Comparison of ENCODE assay signal across 14 cellular contexts in genomic region chr16:78396046-78396445, GRCh38.
DNase-seq lines count a peak whose midpoint lies in the region; TF ChIP-seq lines count a peak whose summit lies in the region.
"Had no signal": no experiment of that assay in that cellular context is flagged by ENCODE, and none has a peak within 500 bp of the region (broad histone marks: within the 10 kb centered on the region; RNA-seq: fewer than 3 reads in every experiment).

No MANE protein-coding gene starts in this region.

- H3K27me3 ChIP-seq in H9 (ENCODE audit: insufficient read depth, low read length) (no peaks in the 10 kb centered on the region), adipocyte (replicated peaks; ENCODE audit: control insufficient read depth, insufficient read depth, low read length) (no peaks in the 10 kb centered on the region), liver (ENCODE audit: control insufficient read depth in 4 of 4, insufficient read depth in 4 of 4, low read length in 3 of 4) (no peaks in the 10 kb centered on the region)
- H3K27me3 ChIP-seq: adrenal gland had no signal

- no peak overlapping the region for H3K4me3 ChIP-seq in adipocyte (ENCODE audit: low read length)
- H3K4me3 ChIP-seq in liver (ENCODE audit: low read depth in 1 of 3, low read length in 3 of 3) = no peak overlapping the region
- H3K4me3 ChIP-seq: adrenal gland had no signal

- H3K79me1 ChIP-seq in H9 (ENCODE audit: insufficient read depth, low read depth, low read length, poor library complexity, severe bottlenecking) = no peaks in the 10 kb centered on the region

- H4K8ac ChIP-seq in H9 (replicated peaks; ENCODE audit: insufficient read length, low read depth, low read length) = no peak overlapping the region

- no peak overlapping the region for H3K4me3 Mint-ChIP-seq in H9

- H3K18ac ChIP-seq in H9 (ENCODE audit: insufficient read length, low read depth, low read length) = no peak overlapping the region

- H2AK5ac ChIP-seq in H9 (ENCODE audit: insufficient read length, low read length) = no peak overlapping the region

- no peak overlapping the region for H2BK12ac ChIP-seq in H9 (ENCODE audit: insufficient read length, low read depth, low read length)

- no peak overlapping the region for H3T11ph ChIP-seq in H9 (ENCODE audit: low read length)

- no peaks in the 10 kb centered on the region for H4K20me1 ChIP-seq in H9 (ENCODE audit: control insufficient read depth, insufficient read depth, insufficient read length)

- H4K91ac ChIP-seq in H9 (ENCODE audit: insufficient read length, low read depth, low read length) = no peak overlapping the region

- H3K14ac ChIP-seq in H9 (ENCODE audit: insufficient read depth, low read length) = no peak overlapping the region

- no peak overlapping the region for H3K56ac ChIP-seq in H9 (ENCODE audit: insufficient read length, low read depth, low read length)

- no peaks in the 10 kb centered on the region for H3K23me2 ChIP-seq in H9 (ENCODE audit: insufficient read length, low read depth, low read length, poor library complexity, severe bottlenecking)

- no peak for DNase-seq in H9
- peak; percentile 0 for DNase-seq in adipocyte (ENCODE audit: low read depth)
- DNase-seq in amniotic stem cell (lab: John Stamatoyannopoulos, UW) = no peak
- DNase-seq in HuH-7 (ENCODE audit: low spot score) = no peak
- DNase-seq in hypothalamus (lab: John Stamatoyannopoulos, UW) = no peak
- DNase-seq in NCI-H2029 treated with DMSO at 0.1 percent for 48 hours (lab: John Stamatoyannopoulos, UW) = no peak
- DNase-seq: adrenal gland; effector CD4-positive, alpha-beta T cell; GOT3; hippocampal formation; NCI-H1694 treated with DMSO at 0.1 percent for 48 hours had no signal

- no peak overlapping the region for H2BK15ac ChIP-seq in H9 (ENCODE audit: low read depth, low read length)

- peak; percentile 65 for TF ChIP-seq CTCF in C4-2B (conservative IDR thresholded peaks at IDR 0.05)
- TF ChIP-seq CTCF in H9 (conservative IDR thresholded peaks at IDR 0.05) = peak; percentile 63
- TF ChIP-seq CTCF in liver (IDR thresholded peaks at IDR 0.05; ENCODE audit: low read depth, low read length, missing input control) = peak; percentile 28

- H2BK120ac ChIP-seq in H9 (ENCODE audit: low read depth, low read length, poor library complexity, severe bottlenecking) = no peak overlapping the region

- H4K5ac ChIP-seq in H9 (ENCODE audit: insufficient read length, low read depth, low read length) = no peak overlapping the region

- peaks cover 16 to 25% of the 10 kb centered on the region in 2 experiments for H3K9me3 Mint-ChIP-seq in H9

- TF ChIP-seq RAD21 in liver (IDR thresholded peaks at IDR 0.05) = peak in 1 of 2 donors; percentile 50

- H2BK5ac ChIP-seq in H9 (ENCODE audit: insufficient read length, low read length) = no peak overlapping the region

- peaks cover 0 to 6% of the 10 kb centered on the region in 2 experiments; a peak in 1 of 4 replicates for H3K4me1 Mint-ChIP-seq in H9

- no CpG with 5 or more reads among the region's 2 CpGs for WGBS in H9 (ENCODE audit: extremely low coverage, insufficient read length, low lambda C conversion rate)
- 84% methylated on average over 2 of the region's 2 CpGs for WGBS in liver

- H3K36me3 Mint-ChIP-seq in H9 (ENCODE audit: insufficient read depth in 1 of 3, low read depth in 3 of 3) = peaks cover 11 to 18% (median 15%) of the 10 kb centered on the region in 3 experiments

- H2BK20ac ChIP-seq in H9 (ENCODE audit: low read depth, low read length, poor library complexity, severe bottlenecking) = no peak overlapping the region

- H3K36me3 ChIP-seq in adipocyte (ENCODE audit: control insufficient read depth, insufficient read depth, low read length, severe bottlenecking) (no peaks in the 10 kb centered on the region), liver (ENCODE audit: control insufficient read depth in 4 of 4, insufficient read depth in 3 of 4, low read depth in 1 of 4, low read length in 3 of 4) (no peaks in the 10 kb centered on the region)
- H3K36me3 ChIP-seq: adrenal gland had no signal

- H3K4ac ChIP-seq in H9 (ENCODE audit: low read depth, low read length) = no peak overlapping the region

- H3K4me2 ChIP-seq in H9 (ENCODE audit: insufficient read depth, insufficient read length, low read length) = no peak overlapping the region

- no peak overlapping the region for H3K23ac ChIP-seq in H9 (ENCODE audit: insufficient read length, low read depth, low read length)

- H3K27ac ChIP-seq in C4-2B = no peak overlapping the region
- no peak overlapping the region for H3K27ac ChIP-seq in H9 (ENCODE audit: insufficient read length, low read depth, low read length)
- H3K27ac ChIP-seq in liver (ENCODE audit: low read depth in 1 of 2, low read length in 2 of 2) = no peak overlapping the region
- H3K27ac ChIP-seq: adrenal gland, VCaP had no signal

- peaks cover 12% of the 10 kb centered on the region for H3K9me3 ChIP-seq in H9 (ENCODE audit: control insufficient read depth, low read depth, low read length)
- H3K9me3 ChIP-seq in adipocyte (ENCODE audit: control insufficient read depth, low read length) = peaks cover 5% of the 10 kb centered on the region
- peaks cover 0 to 2% (median 0%) of the 10 kb centered on the region in 4 donors for H3K9me3 ChIP-seq in liver (ENCODE audit: control insufficient read depth in 4 of 4, low read length in 3 of 4)
- H3K9me3 ChIP-seq: adrenal gland had no signal

- H3K79me2 ChIP-seq in H9 (ENCODE audit: insufficient read depth, low read length) = no peaks in the 10 kb centered on the region

- no peaks in the 10 kb centered on the region for H3K27me3 Mint-ChIP-seq in H9 (ENCODE audit: low read depth)

- H2AFZ ChIP-seq in H9 (ENCODE audit: low read length) = no peak overlapping the region

- H3K27ac Mint-ChIP-seq in H9 = no peak overlapping the region

- H3K9ac ChIP-seq in H9 (ENCODE audit: extremely low read depth, insufficient read length, low read length) (no peak overlapping the region), adipocyte (ENCODE audit: low read length) (no peak overlapping the region), liver (ENCODE audit: low read depth in 1 of 2, low read length in 2 of 2) (no peak overlapping the region)

- no peaks in the 10 kb centered on the region for H3K4me1 ChIP-seq in H9 (ENCODE audit: insufficient read depth, low read length)
- peaks cover 10% of the 10 kb centered on the region for H3K4me1 ChIP-seq in adipocyte (ENCODE audit: control insufficient read depth, insufficient read depth, low read length)
- peaks cover 0 to 3% (median 0%) of the 10 kb centered on the region in 4 donors for H3K4me1 ChIP-seq in liver (ENCODE audit: control insufficient read depth in 4 of 4, insufficient read depth in 4 of 4, low read length in 3 of 4)
- H3K4me1 ChIP-seq: adrenal gland had no signal

TF ChIP-seq in liver, 16 proteins besides CTCF, POLR2A, EP300 and RAD21 (continues in another document):
- no peak for TF ChIP-seq EGR1 (IDR thresholded peaks at IDR 0.05; ENCODE audit: low read depth in 2 of 2)
- TF ChIP-seq NR2F2 (IDR thresholded peaks at IDR 0.05) = no peak
- TF ChIP-seq REST (IDR thresholded peaks at IDR 0.05) = no peak
- no peak for TF ChIP-seq JUND (IDR thresholded peaks at IDR 0.05)
- no peak for TF ChIP-seq GABPA (IDR thresholded peaks at IDR 0.05 in 1 of 2, conservative IDR thresholded peaks at IDR 0.05 in 1 of 2)
- TF ChIP-seq ZBTB33 (IDR thresholded peaks at IDR 0.05) = no peak
- no peak for TF ChIP-seq MAX (IDR thresholded peaks at IDR 0.05)
- no peak for TF ChIP-seq FOXA1 (IDR thresholded peaks at IDR 0.05)
- TF ChIP-seq TAF1 (conservative IDR thresholded peaks at IDR 0.05) = no peak
- TF ChIP-seq RXRA (IDR thresholded peaks at IDR 0.05) = no peak
- no peak for TF ChIP-seq FOXA2 (IDR thresholded peaks at IDR 0.05)
